In genomic region chr19:11198769-11199469, GRCh38 we compare ENCODE assay signal across 13 cellular contexts. TPM values are rescaled to one million over a fixed set of nuclear protein-coding genes. Genes with fewer than 3 reads are reported as not detected.
A peak's percentile ranks its signal among the peaks of the same experiment; 100 is the strongest.
DNase-seq lines count a peak whose midpoint lies in the region; ATAC-seq and TF ChIP-seq lines count a peak whose summit lies in the region.
"Had no signal": no experiment of that assay in that cellular context is flagged by ENCODE, and none has a peak within 500 bp of the region (broad histone marks: within the 10 kb centered on the region; RNA-seq: fewer than 3 reads in every experiment).

No MANE protein-coding gene starts in this region.

- H3K9me3 Mint-ChIP-seq in GM23338 (no peaks in the 10 kb centered on the region), CD14-positive monocyte (peaks cover 0 to 2% (median 0%) of the 10 kb centered on the region in 7 donors)
- no peaks in the 10 kb centered on the region for H3K9me3 Mint-ChIP-seq in activated naive CD8-positive, alpha-beta T cell treated with anti-CD3 and anti-CD28 coated beads, Interleukin-2, amount 50 U/mL, for 24 hours
- H3K9me3 Mint-ChIP-seq in activated CD4-positive, alpha-beta memory T cell treated with anti-CD3 and anti-CD28 coated beads for 36 hours = no peaks in the 10 kb centered on the region

- H3K4me3 Mint-ChIP-seq in GM23338 = peak overlapping the region; percentile 27; the same call in 2 of the 3 replicates
- peak overlapping the region; percentile 21 for H3K4me3 Mint-ChIP-seq in activated naive CD8-positive, alpha-beta T cell treated with anti-CD3 and anti-CD28 coated beads, Interleukin-2, amount 50 U/mL, for 24 hours
- H3K4me3 Mint-ChIP-seq in activated CD4-positive, alpha-beta memory T cell treated with anti-CD3 and anti-CD28 coated beads for 36 hours = no peak overlapping the region
- no peak overlapping the region for H3K4me3 Mint-ChIP-seq in CD14-positive monocyte

- POLR2A ChIA-PET in activated CD4-positive, alpha-beta memory T cell treated with anti-CD3 and anti-CD28 coated beads for 36 hours (lab: Charles Lee) = no interaction called here

- ATAC-seq in GM23338 = no peak
- no peak for ATAC-seq in activated naive CD8-positive, alpha-beta T cell treated with anti-CD3 and anti-CD28 coated beads, Interleukin-2, amount 50 U/mL, for 24 hours
- no peak for ATAC-seq in left lung

- DNase-seq in GM23338 (ENCODE audit: low spot score) (no peak), left lung (no peak), stomach (no peak), posterior cingulate gyrus (no peak), CD14-positive monocyte (ENCODE audit: low spot score) (no peak), posterior vena cava (ENCODE audit: low spot score) (no peak)
- DNase-seq in activated naive CD8-positive, alpha-beta T cell treated with anti-CD3 and anti-CD28 coated beads, Interleukin-2, amount 50 U/mL, for 24 hours = no peak
- no peak for DNase-seq in activated CD4-positive, alpha-beta memory T cell treated with anti-CD3 and anti-CD28 coated beads for 36 hours
- DNase-seq: KBM-7, NCI-H2107 had no signal

- no peaks in the 10 kb centered on the region for H3K36me3 ChIP-seq in GM23338 (ENCODE audit: insufficient read depth)
- peaks cover 0 to 26% of the 10 kb centered on the region in 2 donors for H3K36me3 ChIP-seq in left lung
- peaks cover 8 to 50% (median 40%) of the 10 kb centered on the region in 4 donors for H3K36me3 ChIP-seq in stomach

- H3K9me3 ChIP-seq in left lung = no peaks in the 10 kb centered on the region
- no peaks in the 10 kb centered on the region for H3K9me3 ChIP-seq in stomach
- H3K9me3 ChIP-seq: adrenal gland had no signal

- H3K27ac ChIP-seq in GM23338 (ENCODE audit: low read depth) (peak overlapping the region; percentile 68; the same call in 1 of the 2 replicates), left lung (peak overlapping the region; percentile 38 to 81), stomach (peak overlapping the region in 4 of 5 donors; percentile 88 to 98 (median 92))

- WGBS in stomach, 5 donors = 66 to 83% (median 69%) methylated on average over 9 of the region's 9 CpGs

- H3K4me1 ChIP-seq in GM23338 (ENCODE audit: insufficient read depth) (peaks cover 8% of the 10 kb centered on the region; the same call in 1 of the 2 replicates), left lung (peaks cover 14 to 42% of the 10 kb centered on the region in 2 donors), stomach (peaks cover 36 to 68% (median 57%) of the 10 kb centered on the region in 4 donors)

- H3K4me1 Mint-ChIP-seq in GM23338 (peaks cover 7% of the 10 kb centered on the region), CD14-positive monocyte (peaks cover 30% of the 10 kb centered on the region)
- peaks cover 7% of the 10 kb centered on the region for H3K4me1 Mint-ChIP-seq in activated naive CD8-positive, alpha-beta T cell treated with anti-CD3 and anti-CD28 coated beads, Interleukin-2, amount 50 U/mL, for 24 hours
- peaks cover 8% of the 10 kb centered on the region for H3K4me1 Mint-ChIP-seq in activated CD4-positive, alpha-beta memory T cell treated with anti-CD3 and anti-CD28 coated beads for 36 hours (ENCODE audit: low read depth)

- H2AFZ ChIP-seq in GM23338 = no peak overlapping the region

- H3K27me3 Mint-ChIP-seq in GM23338 (ENCODE audit: insufficient read depth, low read depth, poor library complexity) = peaks cover 9% of the 10 kb centered on the region
- peaks cover 22% of the 10 kb centered on the region for H3K27me3 Mint-ChIP-seq in activated naive CD8-positive, alpha-beta T cell treated with anti-CD3 and anti-CD28 coated beads, Interleukin-2, amount 50 U/mL, for 24 hours
- peaks cover 15% of the 10 kb centered on the region for H3K27me3 Mint-ChIP-seq in activated CD4-positive, alpha-beta memory T cell treated with anti-CD3 and anti-CD28 coated beads for 36 hours
- H3K27me3 Mint-ChIP-seq in CD14-positive monocyte (ENCODE audit: low read depth in 3 of 3) = peaks cover 0 to 23% (median 10%) of the 10 kb centered on the region in 3 donors

- H3F3A ChIP-seq in GM23338 (replicated peaks; ENCODE audit: low read depth) = peaks cover 29% of the 10 kb centered on the region

- H3K36me3 Mint-ChIP-seq in GM23338 (ENCODE audit: low read depth) (peaks cover 11% of the 10 kb centered on the region; the same call in 2 of the 3 replicates), CD14-positive monocyte (peaks cover 0 to 3% of the 10 kb centered on the region in 2 donors)
- H3K36me3 Mint-ChIP-seq in activated naive CD8-positive, alpha-beta T cell treated with anti-CD3 and anti-CD28 coated beads, Interleukin-2, amount 50 U/mL, for 24 hours (ENCODE audit: low read depth) = no peaks in the 10 kb centered on the region
- H3K36me3 Mint-ChIP-seq in activated CD4-positive, alpha-beta memory T cell treated with anti-CD3 and anti-CD28 coated beads for 36 hours = no peaks in the 10 kb centered on the region

- peak overlapping the region; percentile 40; the same call in 1 of the 2 replicates for H3K27ac Mint-ChIP-seq in GM23338
- no peak overlapping the region for H3K27ac Mint-ChIP-seq in activated naive CD8-positive, alpha-beta T cell treated with anti-CD3 and anti-CD28 coated beads, Interleukin-2, amount 50 U/mL, for 24 hours
- H3K27ac Mint-ChIP-seq in activated CD4-positive, alpha-beta memory T cell treated with anti-CD3 and anti-CD28 coated beads for 36 hours = no peak overlapping the region
- H3K27ac Mint-ChIP-seq in CD14-positive monocyte = peak overlapping the region in 2 of 7 donors; percentile 50 to 57

- TF ChIP-seq POLR2A in stomach (IDR thresholded peaks at IDR 0.05) = no peak

- intact Hi-C loops in left lung (cut with DNase I) = loop anchor here in 1 of 2 donors (10.0 kb wide), 1 partner anchor 54 kb away; no protein-coding TSS in a partner anchor
- intact Hi-C loops in stomach (cut with DNase I; ENCODE audit: low total_unique reads) = no loop called here
- intact Hi-C loops in posterior cingulate gyrus (cut with DNase I) = no loop called here
- intact Hi-C loops in activated CD4-positive, alpha-beta memory T cell treated with anti-CD3 and anti-CD28 coated beads for 36 hours (cut with micrococcal nuclease) = loop anchor here (5.0 kb wide), 1 partner anchor 42 kb away; the partner anchor contains the start of gene SPC24
- intact Hi-C loops in CD14-positive monocyte (cut with micrococcal nuclease) = loop anchor here in 1 of 2 donors (5.0 kb wide), 1 partner anchor 42 kb away; the partner anchor contains the start of gene SPC24
- intact Hi-C loops in posterior vena cava (cut with DNase I) = loop anchor here in 1 of 2 donors (5.0 kb wide), 1 partner anchor 37 kb away; no protein-coding TSS in a partner anchor

- no peaks in the 10 kb centered on the region for H3K79me2 ChIP-seq in GM23338 (replicated peaks; ENCODE audit: insufficient read depth)

- H3K27me3 ChIP-seq in GM23338 (ENCODE audit: insufficient read depth) (no peaks in the 10 kb centered on the region), left lung (peaks cover 0 to 10% of the 10 kb centered on the region in 2 donors), stomach (no peaks in the 10 kb centered on the region)
- H3K27me3 ChIP-seq: adrenal gland had no signal

- CTCF ChIA-PET in activated CD4-positive, alpha-beta memory T cell treated with anti-CD3 and anti-CD28 coated beads for 36 hours (lab: Charles Lee) = interaction anchor here (1.4 kb wide), 1 partner anchor 61 kb away, joined by 4 read pairs; no protein-coding TSS in a partner anchor

- H3K4me3 ChIP-seq in GM23338 (no peak overlapping the region), left lung (no peak overlapping the region), stomach (no peak overlapping the region)
- H3K4me3 ChIP-seq: adrenal gland had no signal

- H3K4me2 ChIP-seq in GM23338 = no peak overlapping the region

- no peaks in the 10 kb centered on the region for H3K9me2 ChIP-seq in GM23338 (ENCODE audit: insufficient read depth)

- TF ChIP-seq EP300 in stomach (IDR thresholded peaks at IDR 0.05) = no peak

- no peaks in the 10 kb centered on the region for H4K20me1 ChIP-seq in GM23338 (replicated peaks; ENCODE audit: insufficient read depth)

- TF ChIP-seq CTCF in GM23338 (conservative IDR thresholded peaks at IDR 0.05; ENCODE audit: low read depth in 2 of 2) (no peak), left lung (IDR thresholded peaks at IDR 0.05) (no peak), stomach (IDR thresholded peaks at IDR 0.05) (no peak), CD14-positive monocyte (IDR thresholded peaks at IDR 0.05) (no peak)

TF ChIP-seq in GM23338, 12 proteins besides CTCF, POLR2A, EP300 and RAD21 (continues in another document):
- TF ChIP-seq STAT1 (IDR thresholded peaks at IDR 0.05; ENCODE audit: unreplicated experiment) (no peak), CREB1 (CRISPR knock-in tag; IDR thresholded peaks at IDR 0.05; ENCODE audit: low read depth) (no peak), POLR2AphosphoS5 (IDR thresholded peaks at IDR 0.05; ENCODE audit: low read depth) (no peak)

RNA-seq across cellular contexts. Expression of gene KANK2, which starts 1.6 kb away (rescaled TPM):
- 47.5 and 65.4 TPM in 2 replicates for total RNA-seq in GM23338 (2014; rRNA removed; shearing (Covaris generic))
- polyA plus RNA-seq in GM23338 (2016; fragmentation: Nextera tagmentation; extraction: Ambion mirVana) (14.7 and 15.9 TPM in 2 replicates), stomach (100 to 1,000 TPM in 2 of 3 donors, 10 to 100 TPM in 1; 82.4 to 158 (median 144) TPM), CD14-positive monocyte (under 1 TPM; 0.40 to 0.64 TPM)
- total RNA-seq in left lung (100 to 1,000 TPM; 179 to 194 TPM), stomach (100 to 1,000 TPM; 120 to 415 (median 251) TPM), posterior vena cava (100 to 1,000 TPM; 355 to 482 TPM)
- total RNA-seq in activated CD4-positive, alpha-beta memory T cell treated with anti-CD3 and anti-CD28 coated beads for 36 hours = 1 to 10 TPM; 2.0 to 2.5 TPM

RNA-seq across cellular contexts. Expression of gene ANGPTL8, which starts 40.5 kb away (rescaled TPM):
- total RNA-seq in GM23338 (2014; rRNA removed; shearing (Covaris generic)) = not detected in 2 replicates
- polyA plus RNA-seq in GM23338 (2016; fragmentation: Nextera tagmentation; extraction: Ambion mirVana) = 0.42 TPM in 1 of 2 replicates, not detected in the other
- total RNA-seq in left lung = not detected
- not detected for total RNA-seq in stomach
- polyA plus RNA-seq in stomach = under 1 TPM in 1 of 3 donors, not detected in 2; 0.70 TPM
- total RNA-seq in activated CD4-positive, alpha-beta memory T cell treated with anti-CD3 and anti-CD28 coated beads for 36 hours = not detected
- not detected for polyA plus RNA-seq in CD14-positive monocyte
- under 1 TPM in 1 of 2 donors, not detected in 1; 0.57 TPM for total RNA-seq in posterior vena cava
- total RNA-seq: H4; T-helper 2 cell treated with Interferon-gamma antibody and Interleukin-4, amounts not matched to agents 100 ng/mL and 5 ng/mL, for 36 hours had no signal

RNA-seq across cellular contexts. Expression of gene SPC24, which starts 43.3 kb away (rescaled TPM):
- 38.7 and 42.2 TPM in 2 replicates for total RNA-seq in GM23338 (2014; rRNA removed; shearing (Covaris generic))
- polyA plus RNA-seq in GM23338 (2016; fragmentation: Nextera tagmentation; extraction: Ambion mirVana) = 40.6 and 41.8 TPM in 2 replicates
- 10 to 100 TPM in 1 of 2 donors, 1 to 10 TPM in 1; 5.4 to 12.1 TPM for total RNA-seq in left lung
- 10 to 100 TPM in 3 of 5 donors, not detected in 2; 11.9 to 20.4 (median 18.7) TPM for total RNA-seq in stomach
- polyA plus RNA-seq in stomach = 1 to 10 TPM; 3.7 to 6.5 (median 5.0) TPM
- total RNA-seq in activated CD4-positive, alpha-beta memory T cell treated with anti-CD3 and anti-CD28 coated beads for 36 hours = 10 to 100 TPM; 64.1 to 70.3 TPM
- under 1 TPM in 1 of 2 donors, not detected in 1; 0.27 TPM for polyA plus RNA-seq in CD14-positive monocyte
- total RNA-seq in posterior vena cava = 1 to 10 TPM in 1 of 2 donors, under 1 TPM in 1; 0.81 to 2.2 TPM

Comparison
In these comparisons a context has a peak if more than half of its experiments do, and no peak if none do; other contexts are left out.
1. H3K4me3 Mint-ChIP-seq: peak in GM23338 (single experiment) and activated naive CD8-positive, alpha-beta T cell treated with anti-CD3 and anti-CD28 coated beads, Interleukin-2, amount 50 U/mL, for 24 hours (single experiment); none in activated CD4-positive, alpha-beta memory T cell treated with anti-CD3 and anti-CD28 coated beads for 36 hours (single experiment) and CD14-positive monocyte (0 of 2).
2. RNA of gene KANK2, which starts 1.6 kb away (total RNA-seq): 355 to 482 TPM in posterior vena cava, 120 to 415 TPM in stomach, 179 to 194 TPM in left lung and 47.5 to 65.4 TPM in GM23338; 2.0 to 2.5 TPM in activated CD4-positive, alpha-beta memory T cell treated with anti-CD3 and anti-CD28 coated beads for 36 hours; every median in the first group is over 10 times any median in the second.
3. Peak in every context shown above with its lines, with median percentiles within 50 percentile points of each other: H3K27ac ChIP-seq.